ENCODE assay signal across 8 cellular contexts in the genomic region with DNA sequence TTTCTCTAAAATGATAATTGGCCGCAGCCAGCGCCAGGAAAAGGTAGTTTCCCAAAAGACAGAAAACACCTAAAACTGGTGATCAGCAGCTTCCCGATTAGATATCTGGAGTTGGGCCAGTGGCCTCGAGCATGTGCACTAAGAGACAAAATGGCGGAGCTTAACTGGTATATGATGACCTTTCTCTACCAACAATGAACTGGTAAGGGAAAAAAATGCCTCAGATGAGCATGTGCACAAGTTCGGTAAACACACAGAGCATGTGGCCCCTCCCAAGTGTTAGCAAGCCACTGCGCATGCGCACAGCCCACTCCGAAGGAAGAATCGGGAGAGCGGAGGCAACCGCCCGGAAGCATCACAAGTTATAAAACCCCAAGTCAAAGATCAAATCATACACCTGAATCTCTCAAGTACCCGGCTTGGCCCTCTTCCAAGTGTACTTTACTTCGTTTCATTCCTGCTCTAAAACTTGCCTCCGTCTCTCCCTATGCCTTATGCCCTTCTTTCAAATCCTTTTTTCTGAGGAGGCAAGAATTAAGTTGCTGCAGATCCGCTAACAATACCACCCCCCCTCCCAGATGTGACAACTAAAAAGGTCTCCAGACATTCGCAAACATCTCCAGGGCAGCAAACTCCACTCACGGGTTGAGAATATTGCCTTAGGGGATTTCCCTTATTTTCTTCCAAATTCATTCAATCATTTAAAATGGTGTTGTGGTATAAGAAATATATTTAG. TPM values are rescaled to one million over a fixed set of nuclear protein-coding genes. Genes with fewer than 3 reads are reported as not detected.
DNase-seq lines count a peak whose midpoint lies in the region; ATAC-seq and TF ChIP-seq lines count a peak whose summit lies in the region.

No MANE protein-coding gene starts in this region.

- H3K36me3 ChIP-seq in gastrocnemius medialis, result no peaks in the 10 kb centered on the region

- H3K27me3 ChIP-seq in gastrocnemius medialis, result no peaks in the 10 kb centered on the region

- intact Hi-C loops in gastrocnemius medialis (cut with DNase I; ENCODE audit: low total_unique reads), result no loop called here

- no peaks in the 10 kb centered on the region for H3K9me3 ChIP-seq in gastrocnemius medialis

- peak overlapping the region; percentile 47 for H3K4me3 ChIP-seq in astrocyte of the spinal cord (ENCODE audit: low read depth, low read length)
- H3K4me3 ChIP-seq in gastrocnemius medialis, result peak overlapping the region; percentile 34 to 65 (median 43)

- H3K27ac ChIP-seq in gastrocnemius medialis, result no peak overlapping the region

- TF ChIP-seq CTCF in astrocyte of the spinal cord (IDR thresholded peaks at IDR 0.05; ENCODE audit: low read depth, low read length), result no peak
- no peak for TF ChIP-seq CTCF in gastrocnemius medialis (IDR thresholded peaks at IDR 0.05 in 4 of 5, conservative IDR thresholded peaks at IDR 0.05 in 1 of 5)

- peak; percentile 39 to 66 for ATAC-seq in gastrocnemius medialis
- ATAC-seq in HG03520 (IDR thresholded peaks at IDR 0.05; ENCODE audit: unreplicated experiment), result no peak
- no peak for ATAC-seq in GM19452 (IDR thresholded peaks at IDR 0.05; ENCODE audit: unreplicated experiment)

- DNase-seq in GM19240 (ENCODE audit: insufficient read length, low spot score), result peak; percentile 23
- peak; percentile 25 for DNase-seq in T-helper 22 cell (ENCODE audit: low read depth)
- DNase-seq in astrocyte of the spinal cord (ENCODE audit: low read depth, low spot score), result peak; percentile 69
- peak in 50 of 51 donors; percentile 6 to 86 (median 58) for DNase-seq in hypothalamus (lab: John Stamatoyannopoulos, UW)
- peak; percentile 56 to 61 for DNase-seq in gastrocnemius medialis
- DNase-seq in epidermal melanocyte (ENCODE audit: insufficient read length, low spot score), result no peak

- in situ Hi-C loops in astrocyte of the spinal cord (cut with HindIII; ENCODE audit: low sequenced_read_pairs), result no loop called here
- in situ Hi-C loops in gastrocnemius medialis (cut with MboI; ENCODE audit: low sequenced_read_pairs in 4 of 4), result loop anchor here in 1 of 4 donors (10.0 kb wide), 1 partner anchor 594 kb away; no protein-coding TSS in a partner anchor

- TF ChIP-seq POLR2A in gastrocnemius medialis (IDR thresholded peaks at IDR 0.05), result no peak

- H3K4me1 ChIP-seq in gastrocnemius medialis, result peaks cover 0 to 5% of the 10 kb centered on the region in 2 donors

RNA-seq across cellular contexts. Expression of a gene that starts 15.0 kb away (rescaled TPM):
- 10 to 100 TPM in 3 of 4 donors, 1 to 10 TPM in 1; 9.9 to 54.7 (median 18.7) TPM for total RNA-seq in gastrocnemius medialis

RNA-seq across cellular contexts. Expression of a gene that starts 31.5 kb away (rescaled TPM):
- total RNA-seq in gastrocnemius medialis, result 100 to 1,000 TPM in 1 of 4 donors, 10 to 100 TPM in 3; 68.9 to 106 (median 93.5) TPM

Comparison
In these comparisons a context has a peak if more than half of its experiments do, and no peak if none do; other contexts are left out.
1. ATAC-seq: peak in gastrocnemius medialis (2 of 2); none in HG03520 (single experiment) and GM19452 (single experiment).